12 cellular contexts compared by ENCODE assay signal in the genomic region with DNA sequence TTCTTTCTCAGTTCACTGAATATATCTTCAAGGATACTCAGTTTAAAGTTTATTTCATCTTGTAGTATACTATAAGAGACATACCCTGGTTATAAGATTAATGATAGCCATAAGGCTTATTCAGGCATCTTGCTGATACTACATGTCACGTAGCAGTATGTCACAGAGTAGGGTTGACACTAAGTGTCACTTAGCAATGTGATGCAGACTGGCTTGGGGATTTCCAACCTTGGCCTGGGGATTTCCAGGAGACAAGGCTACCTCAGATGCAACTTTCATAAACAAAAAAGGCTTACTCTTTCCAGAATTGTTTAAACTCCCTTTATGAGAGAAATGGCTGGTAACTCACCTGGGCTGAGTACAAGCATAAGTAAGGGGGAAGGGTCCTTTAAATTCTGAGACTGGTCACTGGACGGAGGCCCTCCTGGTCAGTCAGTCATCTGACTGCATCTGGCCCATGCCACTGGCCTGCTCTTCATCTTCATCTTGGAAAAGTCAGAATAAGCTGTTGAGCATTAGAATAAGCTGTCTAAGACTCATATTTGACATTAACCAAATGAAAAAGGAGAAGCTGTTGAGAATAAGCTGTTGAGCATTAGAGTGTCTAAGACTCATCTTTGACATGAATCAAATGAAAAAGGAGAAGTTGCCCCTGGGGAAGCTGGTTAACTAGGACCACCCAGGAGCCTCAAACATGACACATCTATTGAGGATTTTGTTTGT. TPM values are rescaled to one million over a fixed set of nuclear protein-coding genes. Genes with fewer than 3 reads are reported as not detected.
DNase-seq lines count a peak whose midpoint lies in the region; ATAC-seq and TF ChIP-seq lines count a peak whose summit lies in the region.
"Had no signal": no experiment of that assay in that cellular context is flagged by ENCODE, and none has a peak within 500 bp of the region (broad histone marks: within the 10 kb centered on the region; RNA-seq: fewer than 3 reads in every experiment).

No MANE protein-coding gene starts in this region.

- H3K36me3 ChIP-seq in PC-3 (ENCODE audit: low read depth, low read length) (no peaks in the 10 kb centered on the region), upper lobe of left lung (no peaks in the 10 kb centered on the region)
- H3K36me3 ChIP-seq: BLaER1 treated with 17β-estradiol and CSF1 and Interleukin-3, amounts not matched to agents 10 nM and 100 nM had no signal

- H3K9me3 ChIP-seq in PC-3 (ENCODE audit: low read length), result no peaks in the 10 kb centered on the region
- peaks cover 0 to 5% (median 1%) of the 10 kb centered on the region in 4 donors for H3K9me3 ChIP-seq in upper lobe of left lung
- H3K9me3 ChIP-seq: psoas muscle had no signal

- no peak overlapping the region for H3K4me2 ChIP-seq in PC-3 (ENCODE audit: low read length)

- no peaks in the 10 kb centered on the region for H3K27me3 Mint-ChIP-seq in natural killer cell (ENCODE audit: low read depth in 2 of 2)

- no peaks in the 10 kb centered on the region for H3K4me1 Mint-ChIP-seq in natural killer cell

- H3F3A ChIP-seq in PC-3 (ENCODE audit: low read length, unreplicated experiment), result no peaks in the 10 kb centered on the region

- peaks cover 17% of the 10 kb centered on the region for H3K4me1 ChIP-seq in PC-3 (ENCODE audit: insufficient read depth, low read length)
- no peaks in the 10 kb centered on the region for H3K4me1 ChIP-seq in upper lobe of left lung
- H3K4me1 ChIP-seq: psoas muscle had no signal

- peak overlapping the region; percentile 20 for H3K9ac ChIP-seq in PC-3 (ENCODE audit: low read length)
- H3K9ac ChIP-seq: BLaER1 treated with 17β-estradiol and CSF1 and Interleukin-3, amounts not matched to agents 10 nM and 100 nM had no signal

- no peak overlapping the region for H3K27ac Mint-ChIP-seq in natural killer cell

- no peaks in the 10 kb centered on the region for H3K9me2 ChIP-seq in PC-3 (replicated peaks; ENCODE audit: low read length)

- BruUV-seq in PC-3 (replicated peaks; lab: Mats Ljungman, UMichigan), result no TSS peak

- TF ChIP-seq POLR2A in upper lobe of left lung (IDR thresholded peaks at IDR 0.05) (no peak), lower leg skin (IDR thresholded peaks at IDR 0.05) (no peak)

- POLR2A ChIA-PET in PC-3 (lab: Charles Lee; ENCODE audit: unreplicated experiment), result no interaction called here

- H2AFZ ChIP-seq in PC-3 (ENCODE audit: low read length), result no peak overlapping the region

- H3K36me3 Mint-ChIP-seq in natural killer cell, result no peaks in the 10 kb centered on the region

- H3K79me2 ChIP-seq in PC-3 (ENCODE audit: low read length), result no peaks in the 10 kb centered on the region

- WGBS in upper lobe of left lung, 2 donors, result 57 to 87% methylated on average over 2 of the region's 2 CpGs
- WGBS in lower leg skin, 2 donors, result 67 to 69% methylated on average over 2 of the region's 2 CpGs

- peaks cover 24 to 26% of the 10 kb centered on the region in 2 donors for H3K9me3 Mint-ChIP-seq in natural killer cell

- H3K27me3 ChIP-seq in PC-3 (ENCODE audit: low read length) (no peaks in the 10 kb centered on the region), upper lobe of left lung (no peaks in the 10 kb centered on the region)
- H3K27me3 ChIP-seq: BLaER1 treated with 17β-estradiol and CSF1 and Interleukin-3, amounts not matched to agents 10 nM and 100 nM had no signal

- H3K4me3 Mint-ChIP-seq in natural killer cell, result no peak overlapping the region

- H3K27ac ChIP-seq in PC-3 (ENCODE audit: low read length) (peak overlapping the region; percentile 80), upper lobe of left lung (no peak overlapping the region)
- H3K27ac ChIP-seq: psoas muscle had no signal

- H3K4me3 ChIP-seq in GM12865 (ENCODE audit: low read depth, low read length) (no peak overlapping the region), PC-3 (ENCODE audit: low read length) (no peak overlapping the region), upper lobe of left lung (no peak overlapping the region), lower leg skin (ENCODE audit: low read depth, poor library complexity, severe bottlenecking) (no peak overlapping the region)
- H3K4me3 ChIP-seq: BLaER1 treated with 17β-estradiol and CSF1 and Interleukin-3, amounts not matched to agents 10 nM and 100 nM; psoas muscle had no signal

- DNase-seq in GM12865 (ENCODE audit: low read depth) (peak; percentile 90), PC-3 (peak; percentile 2), natural killer cell (no peak), upper lobe of left lung (no peak), HuH-7 (ENCODE audit: low spot score) (no peak), lower leg skin (ENCODE audit: low spot score in 2 of 2) (no peak)
- DNase-seq: NCI-H1436 treated with DMSO at 0.1 percent for 48 hours, psoas muscle had no signal

- ATAC-seq in GM19452 (IDR thresholded peaks at IDR 0.05; ENCODE audit: unreplicated experiment) (peak; percentile 93), HG03025 (IDR thresholded peaks at IDR 0.05; ENCODE audit: low FRiP score, unreplicated experiment) (peak; percentile 92), PC-3 (no peak), natural killer cell (no peak), upper lobe of left lung (ENCODE audit: low FRiP score in 2 of 2) (no peak)
- ATAC-seq: psoas muscle had no signal

- H4K20me1 ChIP-seq in PC-3 (ENCODE audit: low read length), result no peaks in the 10 kb centered on the region
- H4K20me1 ChIP-seq: BLaER1 treated with 17β-estradiol and CSF1 and Interleukin-3, amounts not matched to agents 10 nM and 100 nM had no signal

- no peak for TF ChIP-seq EP300 in upper lobe of left lung (IDR thresholded peaks at IDR 0.05)

- intact Hi-C loops in PC-3 (cut with micrococcal nuclease) (loop anchor here (1.0 kb wide), 1 partner anchor 12 kb away; no protein-coding TSS in a partner anchor), natural killer cell (cut with micrococcal nuclease) (no loop called here), lower leg skin (cut with DNase I; ENCODE audit: low total_unique reads) (no loop called here)

- TF ChIP-seq CTCF in GM12865 (IDR thresholded peaks at IDR 0.05; ENCODE audit: insufficient read depth, low read depth, low read length, missing control alignments), result no peak
- TF ChIP-seq CTCF in PC-3 (conservative IDR thresholded peaks at IDR 0.05; ENCODE audit: low read depth, low read length), result no peak
- no peak for TF ChIP-seq CTCF in natural killer cell (IDR thresholded peaks at IDR 0.05)
- TF ChIP-seq CTCF in upper lobe of left lung (IDR thresholded peaks at IDR 0.05), result no peak
- TF ChIP-seq CTCF in lower leg skin (IDR thresholded peaks at IDR 0.05), result no peak

- CTCF ChIA-PET in PC-3 (lab: Charles Lee), result no interaction called here

RNA-seq across cellular contexts. Expression of gene SLC13A1, which starts 9.5 kb away (rescaled TPM):
- total RNA-seq in PC-3 (2014; rRNA removed) (not detected in 2 replicates), natural killer cell (not detected), upper lobe of left lung (not detected), lower leg skin (not detected)
- total RNA-seq: H4 had no signal

Comparison
In these comparisons a context has a peak if more than half of its experiments do, and no peak if none do; other contexts are left out.
1. DNase-seq: peak in GM12865 (single experiment) and PC-3 (single experiment); none in natural killer cell (single experiment), upper lobe of left lung (0 of 2), HuH-7 (single experiment) and lower leg skin (0 of 2).
2. ATAC-seq: peak in GM19452 (single experiment) and HG03025 (single experiment); none in PC-3 (single experiment), natural killer cell (0 of 3) and upper lobe of left lung (0 of 2).